In genomic region chr1:245026252-245026651, GRCh38 we compare ENCODE assay signal across 26 cellular contexts.
"Had no signal": no experiment of that assay in that cellular context is flagged by ENCODE, and none has a peak within 500 bp of the region (broad histone marks: within the 10 kb centered on the region; RNA-seq: fewer than 3 reads in every experiment).

No MANE protein-coding gene starts in this region.

- ATAC-seq: activated CD8-positive, alpha-beta T cell treated with anti-CD3 and anti-CD28 coated beads, Interleukin-2, amount 10 ng/mL, durations not matched to agents 7 days and 5 days; activated naive CD4-positive, alpha-beta T cell treated with anti-CD3 and anti-CD28 coated beads, Interleukin-2, amount 50 U/mL, for 72 hours; PC-3 had no signal

- DNase-seq: activated CD4-positive, alpha-beta T cell treated with anti-CD3 and anti-CD28 coated beads, Interleukin-2, amount 10 ng/mL, durations not matched to agents 7 days and 5 days; activated CD4-positive, alpha-beta T cell treated with anti-CD3 and anti-CD28 coated beads, Interleukin-2, amount 50 U/mL, for 48 hours; activated CD8-positive, alpha-beta T cell treated with anti-CD3 and anti-CD28 coated beads, Interleukin-2, amount 10 ng/mL, durations not matched to agents 7 days and 5 days; activated gamma-delta T cell; activated naive CD4-positive, alpha-beta T cell treated with Interleukin-2 at 50 U/mL for 16 hours; activated T-cell treated with anti-CD3 and anti-CD28 coated beads, Interleukin-2, amount 50 U/mL, for 24 hours; adrenal gland; aorta; brain microvascular endothelial cell; central memory CD4-positive, alpha-beta T cell; Kasumi-1; MG63; NCI-H1048; NCI-H1105 treated with DMSO at 0.1 percent for 48 hours; NCI-H1436; NCI-H1694; NCI-H1930; NCI-H2081 treated with DMSO at 0.1 percent for 48 hours; NCI-H345; NCI-H524 treated with DMSO at 0.1 percent for 48 hours; PC-3; Peyer's patch; RPMI8226; SHP77 treated with DMSO at 0.1 percent for 48 hours; SK-N-SH had no signal
